ENCODE assay signal across 10 cellular contexts in the genomic region with DNA sequence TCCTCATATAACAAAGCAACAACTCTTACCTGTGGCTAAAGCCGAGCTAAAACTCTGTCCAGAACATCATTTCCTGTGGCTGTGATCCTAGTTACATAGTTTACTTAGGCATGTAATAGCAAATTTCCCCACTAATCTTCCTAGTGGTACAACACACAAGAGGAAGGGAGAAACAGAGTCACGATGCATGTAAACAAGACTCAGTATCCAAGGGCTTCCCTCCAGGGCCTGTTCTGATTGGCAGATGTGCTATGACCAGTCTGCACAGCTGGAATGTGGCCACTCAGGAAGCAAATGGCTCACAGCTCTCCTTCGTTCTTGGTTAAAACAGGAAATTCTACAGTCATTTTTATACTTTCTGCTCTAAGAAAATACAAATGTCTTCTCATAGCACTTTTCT. TPM values are rescaled to one million over a fixed set of nuclear protein-coding genes. Genes with fewer than 3 reads are reported as not detected.
DNase-seq lines count a peak whose midpoint lies in the region; ATAC-seq and TF ChIP-seq lines count a peak whose summit lies in the region.
"Had no signal": no experiment of that assay in that cellular context is flagged by ENCODE, and none has a peak within 500 bp of the region (broad histone marks: within the 10 kb centered on the region; RNA-seq: fewer than 3 reads in every experiment).

No MANE protein-coding gene starts in this region.

- TF ChIP-seq CTCF in spleen (IDR thresholded peaks at IDR 0.05 in 8 of 11, conservative IDR thresholded peaks at IDR 0.05 in 3 of 11), result no peak

- H3K9me3 ChIP-seq in spleen, result no peaks in the 10 kb centered on the region

- TF ChIP-seq POLR2A in spleen (IDR thresholded peaks at IDR 0.05), result no peak

- H3K27ac ChIP-seq in cingulate gyrus (ENCODE audit: low read depth, low read length) (peak overlapping the region; percentile 48), layer of hippocampus (ENCODE audit: low read depth, low read length) (peak overlapping the region; percentile 72), spleen (peak overlapping the region in 6 of 8 donors; percentile 7 to 45 (median 42))

- WGBS in spleen, 5 donors, result 24 to 45% (median 36%) methylated on average over 3 of the region's 3 CpGs

- H3K4me3 ChIP-seq in spleen, result peak overlapping the region in 4 of 8 donors; percentile 0 to 34 (median 14)

- H3K4me1 ChIP-seq in spleen, result no peaks in the 10 kb centered on the region

- no peaks in the 10 kb centered on the region for H3K27me3 ChIP-seq in layer of hippocampus (ENCODE audit: control insufficient read depth, insufficient read depth, low read length)
- peaks cover 0 to 3% (median 0%) of the 10 kb centered on the region in 7 donors for H3K27me3 ChIP-seq in spleen (replicated peaks in 1 of 7)

- intact Hi-C loops in spleen (cut with DNase I; ENCODE audit: low total_unique reads), result no loop called here

- H3K36me3 ChIP-seq in spleen, result no peaks in the 10 kb centered on the region

- no peak for DNase-seq in spleen
- DNase-seq in stimulated activated CD4-positive, alpha-beta T cell treated with anti-CD3 and anti-CD28 coated beads, Interleukin-2, amount 100 ng/mL, for 24 hours, result no peak
- DNase-seq in NCI-H510A (lab: John Stamatoyannopoulos, UW), result no peak
- no peak for DNase-seq in NCI-H524 (lab: John Stamatoyannopoulos, UW)
- DNase-seq: T-cell had no signal

- peak; percentile 60 for ATAC-seq in HG02973 (IDR thresholded peaks at IDR 0.05; ENCODE audit: unreplicated experiment)
- ATAC-seq in HG03045 (IDR thresholded peaks at IDR 0.05; ENCODE audit: unreplicated experiment), result no peak
- ATAC-seq: T-cell had no signal

RNA-seq across cellular contexts. Expression of a gene that starts 49.2 kb away (rescaled TPM):
- total RNA-seq in spleen, result not detected
- not detected for polyA plus RNA-seq in spleen
- total RNA-seq: subcutaneous adipose tissue, T-cell had no signal
